ENCODE assay signal across 8 cellular contexts in genomic region chr14:22002860-22003284, GRCh38.
DNase-seq lines count a peak whose midpoint lies in the region; ATAC-seq and TF ChIP-seq lines count a peak whose summit lies in the region.

No MANE protein-coding gene starts in this region.

- no peaks in the 10 kb centered on the region for H3K36me3 ChIP-seq in CD4-positive, alpha-beta memory T cell (ENCODE audit: insufficient read depth, low read length)
- H3K36me3 ChIP-seq in iPS DF 6.9 (ENCODE audit: control insufficient read depth, insufficient read depth, low read length) = no peaks in the 10 kb centered on the region

- ATAC-seq in GM19328 (IDR thresholded peaks at IDR 0.05; ENCODE audit: unreplicated experiment) = no peak

- peak; percentile 53 to 73 (median 63) for DNase-seq in CD4-positive, alpha-beta memory T cell
- peak; percentile 12 for DNase-seq in NCI-H460 (ENCODE audit: extremely low read depth, low read depth)
- DNase-seq in activated T-cell treated with anti-CD3 and anti-CD28 coated beads, Interleukin-2, amount 50 U/mL, for 1 hour = peak; percentile 71
- DNase-seq in iPS DF 6.9 (ENCODE audit: low read depth, low spot score) = peak; percentile 50
- peak; percentile 57 for DNase-seq in stimulated activated naive CD4-positive, alpha-beta T cell treated with Interleukin-2 at 50 U/mL for 16 hours (lab: John Stamatoyannopoulos, UW)
- DNase-seq in DMS79 treated with DMSO at 0.1 percent for 48 hours (lab: John Stamatoyannopoulos, UW) = no peak
- DNase-seq in mesothelial cell of epicardium (ENCODE audit: low spot score in 2 of 2, unreplicated experiment in 2 of 2) = no peak

- no peaks in the 10 kb centered on the region for H3K27me3 ChIP-seq in CD4-positive, alpha-beta memory T cell (ENCODE audit: insufficient read depth, low read length)
- H3K27me3 ChIP-seq in iPS DF 6.9 (ENCODE audit: control insufficient read depth, insufficient read depth, low read length) = no peaks in the 10 kb centered on the region

- H3K27ac ChIP-seq in CD4-positive, alpha-beta memory T cell (ENCODE audit: low read depth, low read length) = peak overlapping the region; percentile 59
- H3K27ac ChIP-seq in iPS DF 6.9 (ENCODE audit: low read length) = no peak overlapping the region

- POLR2A ChIA-PET in CD4-positive, alpha-beta memory T cell (lab: Charles Lee; ENCODE audit: partially characterized antibody) = interaction anchor here (0.7 to 1.6 kb wide), 12 partner anchors 12 to 586 kb away, joined by 3 to 7 read pairs (median 4); partner anchors contain the start of gene DAD1

- peaks cover 23% of the 10 kb centered on the region for H3K4me1 ChIP-seq in CD4-positive, alpha-beta memory T cell (ENCODE audit: insufficient read depth, low read length)
- H3K4me1 ChIP-seq in iPS DF 6.9 (ENCODE audit: control insufficient read depth, insufficient read depth, low read length) = no peaks in the 10 kb centered on the region

- peaks cover 0 to 2% (median 0%) of the 10 kb centered on the region in 8 donors for H3K9me3 Mint-ChIP-seq in CD4-positive, alpha-beta memory T cell
- H3K9me3 Mint-ChIP-seq in mesothelial cell of epicardium = peaks cover 8% of the 10 kb centered on the region

- H3K27me3 Mint-ChIP-seq in CD4-positive, alpha-beta memory T cell = no peaks in the 10 kb centered on the region
- H3K27me3 Mint-ChIP-seq in mesothelial cell of epicardium (ENCODE audit: low read depth) = peaks cover 5% of the 10 kb centered on the region

- intact Hi-C loops in CD4-positive, alpha-beta memory T cell (cut with micrococcal nuclease) = loop anchor here (1.0 kb wide), 1 partner anchor 37 kb away; no protein-coding TSS in a partner anchor

- H3K36me3 Mint-ChIP-seq in CD4-positive, alpha-beta memory T cell = peaks cover 4% of the 10 kb centered on the region in 2 donors
- no peaks in the 10 kb centered on the region for H3K36me3 Mint-ChIP-seq in mesothelial cell of epicardium

- no CpG with 5 or more reads among the region's 10 CpGs for WGBS in iPS DF 6.9 (ENCODE audit: insufficient coverage, insufficient read length)

- no peak for TF ChIP-seq CTCF in mesothelial cell of epicardium (IDR thresholded peaks at IDR 0.05; ENCODE audit: unreplicated experiment)

- peak overlapping the region; percentile 61 to 94 (median 91) for H3K27ac Mint-ChIP-seq in CD4-positive, alpha-beta memory T cell
- H3K27ac Mint-ChIP-seq in mesothelial cell of epicardium = no peak overlapping the region

- peak overlapping the region; percentile 3 to 38 for H3K4me3 ChIP-seq in CD4-positive, alpha-beta memory T cell (ENCODE audit: low read length in 2 of 2)
- H3K4me3 ChIP-seq in iPS DF 6.9 (ENCODE audit: low read length) = no peak overlapping the region

- H3K4me1 Mint-ChIP-seq in CD4-positive, alpha-beta memory T cell = peaks cover 14 to 27% (median 17%) of the 10 kb centered on the region in 4 donors
- H3K4me1 Mint-ChIP-seq in mesothelial cell of epicardium = no peaks in the 10 kb centered on the region

- H3K4me3 Mint-ChIP-seq in CD4-positive, alpha-beta memory T cell = peak overlapping the region; percentile 70 to 83 (median 76)
- H3K4me3 Mint-ChIP-seq in mesothelial cell of epicardium = no peak overlapping the region

- no peaks in the 10 kb centered on the region for H3K9me3 ChIP-seq in CD4-positive, alpha-beta memory T cell (ENCODE audit: control insufficient read depth in 1 of 2, low read length in 2 of 2)
- no peaks in the 10 kb centered on the region for H3K9me3 ChIP-seq in iPS DF 6.9 (ENCODE audit: control insufficient read depth, insufficient read depth, low read length)

- CTCF ChIA-PET in CD4-positive, alpha-beta memory T cell (lab: Charles Lee; ENCODE audit: partially characterized antibody) = interaction anchor here (0.8 to 3.6 kb wide), 13 partner anchors 8 to 853 kb away, joined by 3 to 15 read pairs (median 3); no protein-coding TSS in a partner anchor

Comparison
In these comparisons a context has a peak if more than half of its experiments do, and no peak if none do; other contexts are left out.
1. DNase-seq: peak in CD4-positive, alpha-beta memory T cell (5 of 5), NCI-H460 (single experiment), activated T-cell treated with anti-CD3 and anti-CD28 coated beads, Interleukin-2, amount 50 U/mL, for 1 hour (single experiment), iPS DF 6.9 (single experiment) and stimulated activated naive CD4-positive, alpha-beta T cell treated with Interleukin-2 at 50 U/mL for 16 hours (single experiment); none in DMS79 treated with DMSO at 0.1 percent for 48 hours (single experiment) and mesothelial cell of epicardium (0 of 2).